Comparison of ENCODE assay signal across 2 cellular contexts in the genomic region with DNA sequence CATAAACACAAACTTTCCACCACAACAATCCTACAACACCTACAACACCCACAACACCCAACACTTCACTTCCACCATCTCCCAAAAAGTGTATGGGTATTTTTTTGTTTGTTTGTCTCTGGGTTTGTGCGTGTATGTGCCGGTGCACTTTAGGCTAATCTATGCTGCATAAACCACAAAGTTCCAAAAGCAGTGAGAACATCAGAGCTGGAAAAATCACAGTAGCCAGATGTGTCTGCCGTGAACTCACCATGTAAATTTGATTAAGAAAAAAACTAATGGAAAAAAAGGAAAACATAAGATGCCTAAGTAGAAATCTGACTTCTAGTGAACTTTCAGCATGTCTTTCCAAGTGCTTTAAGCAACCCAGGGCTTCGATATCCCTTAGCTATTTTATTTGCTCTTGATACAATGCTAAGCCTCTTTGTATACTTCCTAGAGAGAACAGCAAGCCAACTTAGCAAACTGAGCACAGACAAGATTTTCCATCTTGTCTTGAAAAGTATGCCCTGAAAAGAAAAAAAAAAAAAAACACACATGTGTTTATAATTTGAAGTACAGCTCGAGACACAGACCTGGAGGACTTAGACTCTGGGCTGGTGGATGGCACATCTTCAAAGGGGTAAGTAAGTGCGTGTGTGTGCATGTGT.
TF ChIP-seq lines count a peak whose summit lies in the region.

No MANE protein-coding gene starts in this region.

TF ChIP-seq in A549, 52 proteins besides CTCF, POLR2A, EP300 and RAD21 (continued from another document):
- TF ChIP-seq HMGXB4 (CRISPR knock-in tag; IDR thresholded peaks at IDR 0.05; ENCODE audit: borderline replicate concordance) (no peak), CBX8 (IDR thresholded peaks at IDR 0.05) (no peak), SMC3 (IDR thresholded peaks at IDR 0.05) (no peak), KDM1A (IDR thresholded peaks at IDR 0.05; ENCODE audit: low read depth) (no peak), MAX (IDR thresholded peaks at IDR 0.05) (no peak), EHMT2 (IDR thresholded peaks at IDR 0.05; ENCODE audit: low read depth) (no peak), HOXB13 (CRISPR knock-in tag; IDR thresholded peaks at IDR 0.05; ENCODE audit: low read depth) (no peak), NPAS2 (CRISPR knock-in tag; IDR thresholded peaks at IDR 0.05; ENCODE audit: borderline replicate concordance) (no peak)
TF ChIP-seq in A549: peak in this region for 0.

TF ChIP-seq in SK-N-SH treated with all-trans-retinoic acid at 6 μM for 48 hours, 23 proteins besides CTCF, POLR2A, EP300 and RAD21 (continued from another document):
- no peak for TF ChIP-seq ARNTL (CRISPR knock-in tag; IDR thresholded peaks at IDR 0.05; ENCODE audit: borderline replicate concordance, low read depth)
- TF ChIP-seq ISL1 (CRISPR knock-in tag; IDR thresholded peaks at IDR 0.05), result no peak
- TF ChIP-seq PPARA (CRISPR knock-in tag; IDR thresholded peaks at IDR 0.05; ENCODE audit: borderline replicate concordance), result no peak
- TF ChIP-seq ZNF565 (CRISPR knock-in tag; conservative IDR thresholded peaks at IDR 0.05; ENCODE audit: low read depth), result no peak
- TF ChIP-seq GLIS3 (CRISPR knock-in tag; IDR thresholded peaks at IDR 0.05), result no peak
- no peak for TF ChIP-seq TOX (CRISPR knock-in tag; IDR thresholded peaks at IDR 0.05; ENCODE audit: borderline replicate concordance)
- no peak for TF ChIP-seq ZFP3 (CRISPR knock-in tag; IDR thresholded peaks at IDR 0.05)
- no peak for TF ChIP-seq CSDC2 (CRISPR knock-in tag; IDR thresholded peaks at IDR 0.05)
- no peak for TF ChIP-seq BACH2 (CRISPR knock-in tag; IDR thresholded peaks at IDR 0.05; ENCODE audit: borderline replicate concordance)
- TF ChIP-seq, protein P1, sequence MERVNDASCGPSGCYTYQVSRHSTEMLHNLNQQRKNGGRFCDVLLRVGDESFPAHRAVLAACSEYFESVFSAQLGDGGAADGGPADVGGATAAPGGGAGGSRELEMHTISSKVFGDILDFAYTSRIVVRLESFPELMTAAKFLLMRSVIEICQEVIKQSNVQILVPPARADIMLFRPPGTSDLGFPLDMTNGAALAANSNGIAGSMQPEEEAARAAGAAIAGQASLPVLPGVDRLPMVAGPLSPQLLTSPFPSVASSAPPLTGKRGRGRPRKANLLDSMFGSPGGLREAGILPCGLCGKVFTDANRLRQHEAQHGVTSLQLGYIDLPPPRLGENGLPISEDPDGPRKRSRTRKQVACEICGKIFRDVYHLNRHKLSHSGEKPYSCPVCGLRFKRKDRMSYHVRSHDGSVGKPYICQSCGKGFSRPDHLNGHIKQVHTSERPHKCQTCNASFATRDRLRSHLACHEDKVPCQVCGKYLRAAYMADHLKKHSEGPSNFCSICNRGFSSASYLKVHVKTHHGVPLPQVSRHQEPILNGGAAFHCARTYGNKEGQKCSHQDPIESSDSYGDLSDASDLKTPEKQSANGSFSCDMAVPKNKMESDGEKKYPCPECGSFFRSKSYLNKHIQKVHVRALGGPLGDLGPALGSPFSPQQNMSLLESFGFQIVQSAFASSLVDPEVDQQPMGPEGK (CRISPR knock-in tag; IDR thresholded peaks at IDR 0.05; ENCODE audit: borderline replicate concordance), result no peak
- no peak for TF ChIP-seq ZC3H10 (CRISPR knock-in tag; IDR thresholded peaks at IDR 0.05)
- no peak for TF ChIP-seq SNAI2 (CRISPR knock-in tag; IDR thresholded peaks at IDR 0.05)
- TF ChIP-seq OSR1 (CRISPR knock-in tag; IDR thresholded peaks at IDR 0.05), result no peak
- TF ChIP-seq, protein P2, sequence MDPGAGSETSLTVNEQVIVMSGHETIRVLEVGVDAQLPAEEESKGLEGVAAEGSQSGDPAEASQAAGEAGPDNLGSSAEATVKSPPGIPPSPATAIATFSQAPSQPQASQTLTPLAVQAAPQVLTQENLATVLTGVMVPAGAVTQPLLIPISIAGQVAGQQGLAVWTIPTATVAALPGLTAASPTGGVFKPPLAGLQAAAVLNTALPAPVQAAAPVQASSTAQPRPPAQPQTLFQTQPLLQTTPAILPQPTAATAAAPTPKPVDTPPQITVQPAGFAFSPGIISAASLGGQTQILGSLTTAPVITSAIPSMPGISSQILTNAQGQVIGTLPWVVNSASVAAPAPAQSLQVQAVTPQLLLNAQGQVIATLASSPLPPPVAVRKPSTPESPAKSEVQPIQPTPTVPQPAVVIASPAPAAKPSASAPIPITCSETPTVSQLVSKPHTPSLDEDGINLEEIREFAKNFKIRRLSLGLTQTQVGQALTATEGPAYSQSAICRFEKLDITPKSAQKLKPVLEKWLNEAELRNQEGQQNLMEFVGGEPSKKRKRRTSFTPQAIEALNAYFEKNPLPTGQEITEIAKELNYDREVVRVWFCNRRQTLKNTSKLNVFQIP (CRISPR knock-in tag; IDR thresholded peaks at IDR 0.05; ENCODE audit: borderline replicate concordance, low read depth), result no peak
- TF ChIP-seq RARB (CRISPR knock-in tag; IDR thresholded peaks at IDR 0.05), result no peak
- TF ChIP-seq ESRRG (CRISPR knock-in tag; IDR thresholded peaks at IDR 0.05), result no peak
